ENCODE assay signal across 13 cellular contexts in genomic region chr7:128041203-128041602, GRCh38. TPM values are rescaled to one million over a fixed set of nuclear protein-coding genes. Genes with fewer than 3 reads are reported as not detected.
DNase-seq lines count a peak whose midpoint lies in the region; ATAC-seq and TF ChIP-seq lines count a peak whose summit lies in the region.
"Had no signal": no experiment of that assay in that cellular context is flagged by ENCODE, and none has a peak within 500 bp of the region (broad histone marks: within the 10 kb centered on the region; RNA-seq: fewer than 3 reads in every experiment).

No MANE protein-coding gene starts in this region.

- DNase-seq in NCI-H2227 (lab: John Stamatoyannopoulos, UW; ENCODE audit: unreplicated experiment) = peak; percentile 10
- DNase-seq in NCI-H2227 treated with DMSO at 0.1 percent for 48 hours (lab: John Stamatoyannopoulos, UW) = no peak
- peak; percentile 53 for DNase-seq in adipocyte (ENCODE audit: low read depth)
- DNase-seq in fibroblast of the aortic adventitia (ENCODE audit: low read depth) = peak; percentile 54
- DNase-seq in superior temporal gyrus (ENCODE audit: extremely low spot score) = peak; percentile 51
- DNase-seq in heart right ventricle = no peak
- DNase-seq in aorta = no peak
- DNase-seq in DMS153 treated with DMSO at 0.1 percent for 48 hours (lab: John Stamatoyannopoulos, UW; ENCODE audit: unreplicated experiment) = no peak
- DNase-seq: 8988T; activated CD4-positive, alpha-beta T cell treated with anti-CD3 and anti-CD28 coated beads for 36 hours; GDM1; heart left ventricle had no signal

- intact Hi-C loops in heart right ventricle (cut with DNase I) = loop anchor here in 1 of 10 donors (10.0 kb wide), 1 partner anchor 164 kb away; no protein-coding TSS in a partner anchor
- intact Hi-C loops in aorta (cut with DNase I) = no loop called here

- H3K9ac ChIP-seq in adipocyte (ENCODE audit: low read length) = no peak overlapping the region

- H3K27me3 ChIP-seq in adipocyte (replicated peaks; ENCODE audit: control insufficient read depth, insufficient read depth, low read length) (no peaks in the 10 kb centered on the region), heart right ventricle (no peaks in the 10 kb centered on the region), aorta (ENCODE audit: control insufficient read depth in 1 of 2, insufficient read depth in 2 of 2, low read length in 1 of 2) (no peaks in the 10 kb centered on the region)
- H3K27me3 ChIP-seq: heart left ventricle had no signal

- ATAC-seq in heart right ventricle = no peak
- ATAC-seq in aorta (ENCODE audit: low FRiP score) = no peak
- ATAC-seq: activated CD4-positive, alpha-beta T cell treated with anti-CD3 and anti-CD28 coated beads for 36 hours; heart left ventricle had no signal

- H3K27ac ChIP-seq in heart right ventricle (no peak overlapping the region), aorta (ENCODE audit: low read depth in 1 of 2, low read length in 2 of 2) (no peak overlapping the region)
- H3K27ac ChIP-seq: heart left ventricle, prostate gland had no signal

- WGBS in heart right ventricle, 2 donors = 71 to 91% methylated on average over 7 of the region's 7 CpGs
- WGBS in aorta, 2 donors = 58 to 59% methylated on average over 7 of the region's 7 CpGs

- TF ChIP-seq CTCF in fibroblast of the aortic adventitia (IDR thresholded peaks at IDR 0.05; ENCODE audit: insufficient read depth, low read length) (no peak), heart right ventricle (IDR thresholded peaks at IDR 0.05) (no peak)

- no peaks in the 10 kb centered on the region for H3K9me3 ChIP-seq in adipocyte (ENCODE audit: control insufficient read depth, low read length)
- H3K9me3 ChIP-seq in heart right ventricle = no peaks in the 10 kb centered on the region
- H3K9me3 ChIP-seq in aorta (ENCODE audit: control insufficient read depth, low read length) = no peaks in the 10 kb centered on the region
- H3K9me3 ChIP-seq: heart left ventricle, prostate gland had no signal

- H3K4me1 ChIP-seq in adipocyte (ENCODE audit: control insufficient read depth, insufficient read depth, low read length) (no peaks in the 10 kb centered on the region), heart right ventricle (peaks cover 0 to 15% (median 0%) of the 10 kb centered on the region in 9 donors), aorta (ENCODE audit: control insufficient read depth in 1 of 2, insufficient read depth in 2 of 2, low read length in 2 of 2) (no peaks in the 10 kb centered on the region)
- H3K4me1 ChIP-seq: prostate gland had no signal

- H3K36me3 ChIP-seq in adipocyte (ENCODE audit: control insufficient read depth, insufficient read depth, low read length, severe bottlenecking) (peaks cover 11% of the 10 kb centered on the region), heart right ventricle (peaks cover 0 to 11% (median 0%) of the 10 kb centered on the region in 9 donors), aorta (ENCODE audit: control insufficient read depth in 1 of 2, insufficient read depth in 2 of 2, low read length in 1 of 2) (no peaks in the 10 kb centered on the region)
- H3K36me3 ChIP-seq: prostate gland had no signal

- H3K4me3 ChIP-seq in adipocyte (ENCODE audit: low read length) (no peak overlapping the region), fibroblast of the aortic adventitia (ENCODE audit: low read depth, low read length) (no peak overlapping the region), heart right ventricle (no peak overlapping the region), aorta (ENCODE audit: low read length in 2 of 2) (no peak overlapping the region)
- H3K4me3 ChIP-seq: heart left ventricle, prostate gland had no signal

RNA-seq across cellular contexts. Expression of gene LRRC4, which starts 10.0 kb away (rescaled TPM):
- 0.27 TPM in 1 of 2 replicates, not detected in the other for total RNA-seq in fibroblast of the aortic adventitia (ENCODE audit: low replicate concordance)
- total RNA-seq in heart right ventricle = 1 to 10 TPM; 2.1 to 7.3 (median 3.1) TPM
- 1 to 10 TPM in 1 of 2 donors, under 1 TPM in 1; 0.75 to 1.4 TPM for polyA plus RNA-seq in heart right ventricle
- 10 to 100 TPM in 1 of 2 donors, 1 to 10 TPM in 1; 5.1 to 11.2 TPM for total RNA-seq in aorta
- polyA plus RNA-seq in aorta = under 1 TPM; 0.13 TPM

Comparison
In these comparisons a context has a peak if more than half of its experiments do, and no peak if none do; other contexts are left out.
1. DNase-seq: peak in NCI-H2227 (single experiment), adipocyte (single experiment), fibroblast of the aortic adventitia (single experiment) and superior temporal gyrus (single experiment); none in NCI-H2227 treated with DMSO at 0.1 percent for 48 hours (single experiment), heart right ventricle (0 of 2), aorta (0 of 2) and DMS153 treated with DMSO at 0.1 percent for 48 hours (single experiment).